In genomic region chr17:75941442-75941819, GRCh38 we compare ENCODE assay signal across 8 cellular contexts. TPM values are rescaled to one million over a fixed set of nuclear protein-coding genes. Genes with fewer than 3 reads are reported as not detected.
DNase-seq lines count a peak whose midpoint lies in the region; ATAC-seq and TF ChIP-seq lines count a peak whose summit lies in the region.

No MANE protein-coding gene starts in this region.

- DNase-seq in activated CD4-positive, alpha-beta T cell treated with anti-CD3 and anti-CD28 coated beads for 36 hours = no peak
- DNase-seq in activated CD4-positive, alpha-beta T cell treated with anti-CD3 and anti-CD28 coated beads for 4 hours = no peak
- DNase-seq in activated T-helper 2 cell treated with anti-CD3 and anti-CD28 coated beads, Interferon-gamma antibody, Interleukin-2, Interleukin-4, amounts not matched to agents 10 μg/mL and 5 μg/mL and 100 μg/mL, durations not matched to agents 14 hours and 24 hours and 36 hours (ENCODE audit: low spot score) = no peak
- no peak for DNase-seq in left lung
- DNase-seq in thoracic aorta (ENCODE audit: low spot score) = no peak
- DNase-seq in ecto neural progenitor cell (ENCODE audit: low spot score) = no peak
- DNase-seq in hippocampal formation (lab: John Stamatoyannopoulos, UW) = no peak
- no peak for DNase-seq in HUDEP-2 (lab: John Stamatoyannopoulos, UW; ENCODE audit: unreplicated experiment in 76 of 76)

- POLR2A ChIA-PET in activated CD4-positive, alpha-beta T cell treated with anti-CD3 and anti-CD28 coated beads for 36 hours (lab: Charles Lee) = interaction anchor here (0.6 to 1.0 kb wide), 2 partner anchors 78 to 165 kb away, joined by 4 to 5 read pairs; no protein-coding TSS in a partner anchor

- H3K36me3 ChIP-seq in left lung = peaks cover 0 to 30% of the 10 kb centered on the region in 2 donors
- peaks cover 10% of the 10 kb centered on the region for H3K36me3 ChIP-seq in thoracic aorta

- H3K27me3 Mint-ChIP-seq in activated CD4-positive, alpha-beta T cell treated with anti-CD3 and anti-CD28 coated beads for 36 hours = no peaks in the 10 kb centered on the region
- no peaks in the 10 kb centered on the region for H3K27me3 Mint-ChIP-seq in activated T-helper 2 cell treated with anti-CD3 and anti-CD28 coated beads, Interferon-gamma antibody, Interleukin-2, Interleukin-4, amounts not matched to agents 10 μg/mL and 5 μg/mL and 100 μg/mL, durations not matched to agents 14 hours and 24 hours and 36 hours (ENCODE audit: low read depth)

- H3K27me3 ChIP-seq in left lung (no peaks in the 10 kb centered on the region), thoracic aorta (replicated peaks; ENCODE audit: insufficient read depth) (no peaks in the 10 kb centered on the region)

- H3K27ac Mint-ChIP-seq in activated CD4-positive, alpha-beta T cell treated with anti-CD3 and anti-CD28 coated beads for 36 hours = peak overlapping the region; percentile 74
- no peak overlapping the region for H3K27ac Mint-ChIP-seq in activated T-helper 2 cell treated with anti-CD3 and anti-CD28 coated beads, Interferon-gamma antibody, Interleukin-2, Interleukin-4, amounts not matched to agents 10 μg/mL and 5 μg/mL and 100 μg/mL, durations not matched to agents 14 hours and 24 hours and 36 hours

- no peaks in the 10 kb centered on the region for H3K9me3 Mint-ChIP-seq in activated CD4-positive, alpha-beta T cell treated with anti-CD3 and anti-CD28 coated beads for 36 hours (ENCODE audit: low read depth)
- no peaks in the 10 kb centered on the region for H3K9me3 Mint-ChIP-seq in activated T-helper 2 cell treated with anti-CD3 and anti-CD28 coated beads, Interferon-gamma antibody, Interleukin-2, Interleukin-4, amounts not matched to agents 10 μg/mL and 5 μg/mL and 100 μg/mL, durations not matched to agents 14 hours and 24 hours and 36 hours

- H3K36me3 Mint-ChIP-seq in activated CD4-positive, alpha-beta T cell treated with anti-CD3 and anti-CD28 coated beads for 36 hours (ENCODE audit: low read depth) = no peaks in the 10 kb centered on the region
- peaks cover under 1% of the 10 kb centered on the region for H3K36me3 Mint-ChIP-seq in activated T-helper 2 cell treated with anti-CD3 and anti-CD28 coated beads, Interferon-gamma antibody, Interleukin-2, Interleukin-4, amounts not matched to agents 10 μg/mL and 5 μg/mL and 100 μg/mL, durations not matched to agents 14 hours and 24 hours and 36 hours (ENCODE audit: low read depth)

- peak overlapping the region in 1 of 2 donors; percentile 77 for H3K27ac ChIP-seq in left lung
- no peak overlapping the region for H3K27ac ChIP-seq in thoracic aorta

- H3K4me1 Mint-ChIP-seq in activated CD4-positive, alpha-beta T cell treated with anti-CD3 and anti-CD28 coated beads for 36 hours = peaks cover 13% of the 10 kb centered on the region
- peaks cover 12% of the 10 kb centered on the region for H3K4me1 Mint-ChIP-seq in activated T-helper 2 cell treated with anti-CD3 and anti-CD28 coated beads, Interferon-gamma antibody, Interleukin-2, Interleukin-4, amounts not matched to agents 10 μg/mL and 5 μg/mL and 100 μg/mL, durations not matched to agents 14 hours and 24 hours and 36 hours (ENCODE audit: low read depth)

- H3K4me1 ChIP-seq in left lung (peaks cover 0 to 15% of the 10 kb centered on the region in 2 donors), thoracic aorta (ENCODE audit: control insufficient read depth in 1 of 2, low read depth in 2 of 2) (peaks cover 8% of the 10 kb centered on the region in 2 donors)

- CTCF ChIA-PET in activated CD4-positive, alpha-beta T cell treated with anti-CD3 and anti-CD28 coated beads for 36 hours (lab: Charles Lee) = interaction anchor here (0.5 to 1.6 kb wide), 8 partner anchors 12 to 736 kb away, joined by 3 to 5 read pairs (median 3); partner anchors contain the start of gene CDK3

- H3K9me3 ChIP-seq in left lung (no peaks in the 10 kb centered on the region), thoracic aorta (no peaks in the 10 kb centered on the region)

- peak overlapping the region; percentile 92 for H3K4me3 Mint-ChIP-seq in activated CD4-positive, alpha-beta T cell treated with anti-CD3 and anti-CD28 coated beads for 36 hours
- peak overlapping the region; percentile 89 for H3K4me3 Mint-ChIP-seq in activated T-helper 2 cell treated with anti-CD3 and anti-CD28 coated beads, Interferon-gamma antibody, Interleukin-2, Interleukin-4, amounts not matched to agents 10 μg/mL and 5 μg/mL and 100 μg/mL, durations not matched to agents 14 hours and 24 hours and 36 hours (ENCODE audit: low read depth)

- no peak for ATAC-seq in activated CD4-positive, alpha-beta T cell treated with anti-CD3 and anti-CD28 coated beads for 36 hours
- ATAC-seq in left lung (no peak), thoracic aorta (ENCODE audit: insufficient number of reproducible peaks, low FRiP score, low read depth) (no peak)

- H3K4me3 ChIP-seq in left lung (peak overlapping the region; percentile 65 to 72), thoracic aorta (peak overlapping the region; percentile 86)

- intact Hi-C loops in activated CD4-positive, alpha-beta T cell treated with anti-CD3 and anti-CD28 coated beads for 36 hours (cut with DNase I, micrococcal nuclease) = loop anchor here (1.0 to 2.0 kb wide), 8 partner anchors 36 to 615 kb away; partner anchors contain the start of genes ACOX1 (in 2 of the 2), TEN1 (in 2 of the 2), TRIM65 (in 1 of the 2) and UNK (in 1 of the 2)
- intact Hi-C loops in activated T-helper 2 cell treated with anti-CD3 and anti-CD28 coated beads, Interferon-gamma antibody, Interleukin-2, Interleukin-4, amounts not matched to agents 10 μg/mL and 5 μg/mL and 100 μg/mL, durations not matched to agents 14 hours and 24 hours and 36 hours (cut with micrococcal nuclease) = loop anchor here (1.0 to 2.0 kb wide), 2 partner anchors 36 to 37 kb away; partner anchors contain the start of genes ACOX1 and TEN1
- intact Hi-C loops in left lung (cut with DNase I) = no loop called here

- TF ChIP-seq CTCF in left lung (IDR thresholded peaks at IDR 0.05) (no peak), thoracic aorta (IDR thresholded peaks at IDR 0.05) (no peak)

RNA-seq across cellular contexts. Expression of gene FBF1, which starts 0.6 kb away (rescaled TPM):
- 10 to 100 TPM; 16.2 to 18.0 TPM for total RNA-seq in activated CD4-positive, alpha-beta T cell treated with anti-CD3 and anti-CD28 coated beads for 36 hours
- 15.0 and 17.6 TPM in 2 replicates for total RNA-seq in activated T-helper 2 cell treated with anti-CD3 and anti-CD28 coated beads, Interferon-gamma antibody, Interleukin-2, Interleukin-4, amounts not matched to agents 10 μg/mL and 5 μg/mL and 100 μg/mL, durations not matched to agents 14 hours and 24 hours and 36 hours
- total RNA-seq in left lung = 10 to 100 TPM; 12.1 to 13.1 TPM
- 1 to 10 TPM; 6.3 to 8.0 TPM for total RNA-seq in thoracic aorta

RNA-seq across cellular contexts. Expression of gene MRPL38, which starts 36.7 kb away (rescaled TPM):
- 100 to 1,000 TPM in 1 of 2 experiments, 10 to 100 TPM in 1; 98.0 to 115 TPM for total RNA-seq in activated CD4-positive, alpha-beta T cell treated with anti-CD3 and anti-CD28 coated beads for 36 hours
- total RNA-seq in activated T-helper 2 cell treated with anti-CD3 and anti-CD28 coated beads, Interferon-gamma antibody, Interleukin-2, Interleukin-4, amounts not matched to agents 10 μg/mL and 5 μg/mL and 100 μg/mL, durations not matched to agents 14 hours and 24 hours and 36 hours = 127 and 139 TPM in 2 replicates
- total RNA-seq in left lung = 10 to 100 TPM; 80.5 to 81.8 TPM
- 10 to 100 TPM; 42.4 to 56.2 TPM for total RNA-seq in thoracic aorta

RNA-seq across cellular contexts. Expression of gene ACOX1, which starts 37.5 kb away (rescaled TPM):
- total RNA-seq in activated CD4-positive, alpha-beta T cell treated with anti-CD3 and anti-CD28 coated beads for 36 hours = 10 to 100 TPM; 27.7 to 33.1 TPM
- total RNA-seq in activated T-helper 2 cell treated with anti-CD3 and anti-CD28 coated beads, Interferon-gamma antibody, Interleukin-2, Interleukin-4, amounts not matched to agents 10 μg/mL and 5 μg/mL and 100 μg/mL, durations not matched to agents 14 hours and 24 hours and 36 hours = 29.4 and 30.6 TPM in 2 replicates
- total RNA-seq in left lung (10 to 100 TPM; 81.0 TPM), thoracic aorta (10 to 100 TPM; 22.5 to 37.6 TPM)

RNA-seq across cellular contexts. Expression of gene TEN1, which starts 37.6 kb away (rescaled TPM):
- 10 to 100 TPM in 1 of 2 experiments, 1 to 10 TPM in 1; 9.8 to 13.6 TPM for total RNA-seq in activated CD4-positive, alpha-beta T cell treated with anti-CD3 and anti-CD28 coated beads for 36 hours
- 11.4 and 13.4 TPM in 2 replicates for total RNA-seq in activated T-helper 2 cell treated with anti-CD3 and anti-CD28 coated beads, Interferon-gamma antibody, Interleukin-2, Interleukin-4, amounts not matched to agents 10 μg/mL and 5 μg/mL and 100 μg/mL, durations not matched to agents 14 hours and 24 hours and 36 hours
- 10 to 100 TPM; 19.3 to 20.7 TPM for total RNA-seq in left lung
- 1 to 10 TPM; 6.0 to 8.1 TPM for total RNA-seq in thoracic aorta

RNA-seq across cellular contexts. Expression of gene TRIM65, which starts 44.7 kb away (rescaled TPM):
- 10 to 100 TPM; 28.9 to 31.9 TPM for total RNA-seq in activated CD4-positive, alpha-beta T cell treated with anti-CD3 and anti-CD28 coated beads for 36 hours
- 42.8 and 45.6 TPM in 2 replicates for total RNA-seq in activated T-helper 2 cell treated with anti-CD3 and anti-CD28 coated beads, Interferon-gamma antibody, Interleukin-2, Interleukin-4, amounts not matched to agents 10 μg/mL and 5 μg/mL and 100 μg/mL, durations not matched to agents 14 hours and 24 hours and 36 hours
- total RNA-seq in left lung (10 to 100 TPM; 26.3 to 35.1 TPM), thoracic aorta (10 to 100 TPM; 21.4 to 22.6 TPM)

Comparison
In these comparisons a context has a peak if more than half of its experiments do, and no peak if none do; other contexts are left out.
1. intact Hi-C loops: an anchor here in activated CD4-positive, alpha-beta T cell treated with anti-CD3 and anti-CD28 coated beads for 36 hours (1.0 to 2.0 kb wide) and activated T-helper 2 cell treated with anti-CD3 and anti-CD28 coated beads, Interferon-gamma antibody, Interleukin-2, Interleukin-4, amounts not matched to agents 10 μg/mL and 5 μg/mL and 100 μg/mL, durations not matched to agents 14 hours and 24 hours and 36 hours (1.0 to 2.0 kb wide); none called in left lung.